11 cellular contexts compared by ENCODE assay signal in the genomic region with DNA sequence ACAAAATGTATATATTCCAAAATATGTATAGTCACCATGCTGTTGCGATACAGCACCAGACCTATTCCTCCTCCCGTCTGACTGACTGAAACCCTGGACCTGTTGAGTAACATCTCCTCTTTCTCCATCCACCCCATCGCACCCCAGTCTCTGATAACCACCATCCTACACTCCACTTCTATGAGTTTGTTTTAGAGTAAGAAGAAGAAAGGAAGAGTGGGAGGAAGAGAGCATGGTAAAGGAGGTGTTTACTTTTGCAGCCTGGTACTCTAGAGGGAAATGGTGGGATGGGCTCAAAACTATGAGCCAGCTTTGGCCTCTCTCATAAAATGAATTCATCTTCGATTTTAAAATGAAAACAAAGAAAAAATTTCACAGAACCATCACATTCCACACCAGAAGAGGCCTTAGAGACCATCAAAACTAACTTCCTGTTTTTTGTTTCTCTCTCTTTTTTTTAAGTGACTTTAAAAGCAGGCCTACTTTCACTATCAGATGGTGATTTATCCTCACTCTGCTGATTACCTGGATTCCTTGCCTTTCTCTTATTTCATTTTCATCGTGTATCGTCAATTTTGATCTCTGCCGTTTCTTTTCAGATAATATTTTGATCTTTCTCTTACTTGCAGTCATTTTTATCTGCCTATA. TPM values are rescaled to one million over a fixed set of nuclear protein-coding genes. Genes with fewer than 3 reads are reported as not detected.
DNase-seq lines count a peak whose midpoint lies in the region; ATAC-seq, FAIRE-seq and TF ChIP-seq lines count a peak whose summit lies in the region.
"Had no signal": no experiment of that assay in that cellular context is flagged by ENCODE, and none has a peak within 500 bp of the region (broad histone marks: within the 10 kb centered on the region; RNA-seq: fewer than 3 reads in every experiment).

No MANE protein-coding gene starts in this region.

- POLR2A ChIA-PET in activated B cell treated with CpG ODN at 0.5 μM for 24 hours (lab: Charles Lee): no interaction called here

- no peak overlapping the region for H3K4me3 Mint-ChIP-seq in activated B cell treated with CpG ODN at 0.5 μM for 24 hours

- FAIRE-seq in GM19239 (lab: Jason Lieb, UNC): peak; percentile 89
- FAIRE-seq: D721Med had no signal

- ATAC-seq in HG03196 (IDR thresholded peaks at IDR 0.05; ENCODE audit: unreplicated experiment) (peak; percentile 49), activated B cell treated with CpG ODN at 0.5 μM for 24 hours (ENCODE audit: low read depth) (peak; percentile 52)

- DNase-seq in AML-193 (lab: John Stamatoyannopoulos, UW) (peak; percentile 84 to 88), GM19239 (ENCODE audit: insufficient read length, low spot score) (no peak), activated B cell treated with CpG ODN at 0.5 μM for 24 hours (no peak), NCI-H1092 treated with DMSO at 0.1 percent for 48 hours (lab: John Stamatoyannopoulos, UW) (no peak), nucleus accumbens (lab: John Stamatoyannopoulos, UW) (no peak), NCI-H524 treated with DMSO at 0.1 percent for 48 hours (lab: John Stamatoyannopoulos, UW) (no peak)
- no peak for DNase-seq in activated CD8-positive, alpha-beta memory T cell treated with anti-CD3 and anti-CD28 coated beads for 24 hours
- DNase-seq: adrenal gland, Peyer's patch had no signal

- peaks cover 10% of the 10 kb centered on the region for H3K4me1 Mint-ChIP-seq in activated B cell treated with CpG ODN at 0.5 μM for 24 hours

- peaks cover 6% of the 10 kb centered on the region for H3K9me3 Mint-ChIP-seq in activated B cell treated with CpG ODN at 0.5 μM for 24 hours

- H3K27ac Mint-ChIP-seq in activated B cell treated with CpG ODN at 0.5 μM for 24 hours: peak overlapping the region; percentile 86

- CTCF ChIA-PET in activated B cell treated with CpG ODN at 0.5 μM for 24 hours (lab: Charles Lee): no interaction called here

- no peaks in the 10 kb centered on the region for H3K36me3 Mint-ChIP-seq in activated B cell treated with CpG ODN at 0.5 μM for 24 hours (ENCODE audit: low read depth)

- TF ChIP-seq CTCF in activated B cell treated with CpG ODN at 0.5 μM for 24 hours (IDR thresholded peaks at IDR 0.05): no peak

- intact Hi-C loops in activated B cell treated with CpG ODN at 0.5 μM for 24 hours (cut with micrococcal nuclease): loop anchor here (1.0 kb wide), 1 partner anchor 8 kb away; no protein-coding TSS in a partner anchor

- H3K27me3 Mint-ChIP-seq in activated B cell treated with CpG ODN at 0.5 μM for 24 hours: no peaks in the 10 kb centered on the region

RNA-seq across cellular contexts. Expression of gene FUCA2, which starts 16.8 kb away (rescaled TPM):
- total RNA-seq in activated B cell treated with CpG ODN at 0.5 μM for 24 hours: 8.7 and 9.9 TPM in 2 replicates

Comparison
In these comparisons a context has a peak if more than half of its experiments do, and no peak if none do; other contexts are left out.
1. DNase-seq: peak in AML-193 (2 of 2); none in GM19239 (single experiment), activated B cell treated with CpG ODN at 0.5 μM for 24 hours (single experiment), NCI-H1092 treated with DMSO at 0.1 percent for 48 hours (single experiment), nucleus accumbens (0 of 56), NCI-H524 treated with DMSO at 0.1 percent for 48 hours (single experiment) and activated CD8-positive, alpha-beta memory T cell treated with anti-CD3 and anti-CD28 coated beads for 24 hours (single experiment).